Comparison of ENCODE assay signal across 14 cellular contexts in genomic region chr10:3136336-3136735, GRCh38. TPM values are rescaled to one million over a fixed set of nuclear protein-coding genes. Genes with fewer than 3 reads are reported as not detected.
DNase-seq lines count a peak whose midpoint lies in the region; ATAC-seq and TF ChIP-seq lines count a peak whose summit lies in the region.
"Had no signal": no experiment of that assay in that cellular context is flagged by ENCODE, and none has a peak within 500 bp of the region (broad histone marks: within the 10 kb centered on the region; RNA-seq: fewer than 3 reads in every experiment).

No MANE protein-coding gene starts in this region.

- DNase-seq in Caco-2 = no peak
- peak; percentile 53 for DNase-seq in cerebellar cortex (ENCODE audit: low spot score)
- DNase-seq in left cardiac atrium = peak; percentile 71
- DNase-seq in activated naive CD4-positive, alpha-beta T cell treated with anti-CD3 and anti-CD28 coated beads for 36 hours = no peak
- no peak for DNase-seq in SIG-M5 treated with dmso at 0.1 percent for 504 hours (lab: John Stamatoyannopoulos, UW; ENCODE audit: unreplicated experiment)
- no peak for DNase-seq in DMS153 (lab: John Stamatoyannopoulos, UW)
- DNase-seq: activated CD4-positive, alpha-beta T cell treated with anti-CD3 and anti-CD28 coated beads for 48 hours; activated T-cell treated with anti-CD3 and anti-CD28 coated beads, Interleukin-2, amount 50 U/mL, for 4 hours; effector CD4-positive, alpha-beta T cell; NCI-H1694 treated with DMSO at 0.1 percent for 48 hours; T-helper 2 cell had no signal

- H3K4me1 Mint-ChIP-seq in Caco-2 (ENCODE audit: low read depth, unreplicated experiment) = peaks cover 9% of the 10 kb centered on the region
- H3K4me1 Mint-ChIP-seq in activated naive CD4-positive, alpha-beta T cell treated with anti-CD3 and anti-CD28 coated beads for 36 hours (ENCODE audit: low read depth) = no peaks in the 10 kb centered on the region

- no peaks in the 10 kb centered on the region for H3K9me3 Mint-ChIP-seq in Caco-2 (ENCODE audit: unreplicated experiment)
- no peaks in the 10 kb centered on the region for H3K9me3 Mint-ChIP-seq in activated naive CD4-positive, alpha-beta T cell treated with anti-CD3 and anti-CD28 coated beads for 36 hours
- H3K9me3 Mint-ChIP-seq: activated T-cell treated with anti-CD3 and anti-CD28 coated beads, Interleukin-2, amount 50 U/mL, for 4 hours had no signal

- H3K4me1 ChIP-seq in Caco-2 = 0 out of 2 replicates have a peak, but pooled peaks cover 15% of the 10 kb centered on the region
- no peaks in the 10 kb centered on the region for H3K4me1 ChIP-seq in rectal smooth muscle tissue (ENCODE audit: control insufficient read depth, insufficient read depth, low read length)

- peak overlapping the region; percentile 22 for H3K27ac ChIP-seq in rectal smooth muscle tissue (ENCODE audit: low read depth, low read length)

- CTCF ChIA-PET in Caco-2 (lab: Charles Lee) = no interaction called here
- CTCF ChIA-PET in activated naive CD4-positive, alpha-beta T cell treated with anti-CD3 and anti-CD28 coated beads for 36 hours (lab: Charles Lee) = interaction anchor here (1.2 kb wide), 1 partner anchor 14 kb away, joined by 3 read pairs; no protein-coding TSS in a partner anchor

- TF ChIP-seq CTCF in Caco-2 (IDR thresholded peaks at IDR 0.05; ENCODE audit: insufficient read depth in 1 of 2, low read depth in 1 of 2, low read length in 1 of 2, severe bottlenecking in 1 of 2, unreplicated experiment in 1 of 2) = no peak

- BruUV-seq in Caco-2 (replicated peaks; lab: Mats Ljungman, UMichigan) = no TSS peak

- intact Hi-C loops in Caco-2 (cut with micrococcal nuclease; ENCODE audit: unreplicated experiment) (no loop called here), left cardiac atrium (cut with DNase I) (no loop called here)
- intact Hi-C loops in activated naive CD4-positive, alpha-beta T cell treated with anti-CD3 and anti-CD28 coated beads for 36 hours (cut with micrococcal nuclease) = no loop called here

- no peaks in the 10 kb centered on the region for H3K27me3 Mint-ChIP-seq in Caco-2 (ENCODE audit: insufficient read depth, unreplicated experiment)
- H3K27me3 Mint-ChIP-seq in activated naive CD4-positive, alpha-beta T cell treated with anti-CD3 and anti-CD28 coated beads for 36 hours (ENCODE audit: low read depth) = no peaks in the 10 kb centered on the region

- H3K4me3 Mint-ChIP-seq in Caco-2 (ENCODE audit: unreplicated experiment) = no peak overlapping the region
- no peak overlapping the region for H3K4me3 Mint-ChIP-seq in activated naive CD4-positive, alpha-beta T cell treated with anti-CD3 and anti-CD28 coated beads for 36 hours
- H3K4me3 Mint-ChIP-seq: activated T-cell treated with anti-CD3 and anti-CD28 coated beads, Interleukin-2, amount 50 U/mL, for 4 hours had no signal

- H3K4me3 ChIP-seq in Caco-2 (ENCODE audit: low read depth, low read length) (no peak overlapping the region), rectal smooth muscle tissue (ENCODE audit: low read length) (no peak overlapping the region)
- H3K4me3 ChIP-seq: tibial artery had no signal

- POLR2A ChIA-PET in Caco-2 (lab: Charles Lee) = no interaction called here

- peak overlapping the region; percentile 22 for H3K27ac Mint-ChIP-seq in Caco-2 (ENCODE audit: unreplicated experiment)
- no peak overlapping the region for H3K27ac Mint-ChIP-seq in activated naive CD4-positive, alpha-beta T cell treated with anti-CD3 and anti-CD28 coated beads for 36 hours

- no peak overlapping the region for H3K9ac ChIP-seq in rectal smooth muscle tissue (ENCODE audit: low read length)

- ATAC-seq in left cardiac atrium (peak; percentile 83 to 84), GM18858 (IDR thresholded peaks at IDR 0.05; ENCODE audit: unreplicated experiment) (no peak)
- ATAC-seq: activated T-cell treated with anti-CD3 and anti-CD28 coated beads, Interleukin-2, amount 50 U/mL, for 4 hours had no signal

- H3K36me3 ChIP-seq in Caco-2 (ENCODE audit: control insufficient read depth, insufficient read depth, low read length) = peaks cover 16% of the 10 kb centered on the region
- H3K36me3 ChIP-seq in rectal smooth muscle tissue (ENCODE audit: control insufficient read depth, insufficient read depth, low read length) = peaks cover 41% of the 10 kb centered on the region

- H3K27me3 ChIP-seq in Caco-2 (replicated peaks; ENCODE audit: control insufficient read depth, insufficient read depth, low read length) (no peaks in the 10 kb centered on the region), rectal smooth muscle tissue (ENCODE audit: control insufficient read depth, insufficient read depth, low read length) (no peaks in the 10 kb centered on the region)
- H3K27me3 ChIP-seq: tibial artery had no signal

- peaks cover 100% of the 10 kb centered on the region for H3K36me3 Mint-ChIP-seq in Caco-2 (ENCODE audit: insufficient read depth, unreplicated experiment)
- H3K36me3 Mint-ChIP-seq in activated naive CD4-positive, alpha-beta T cell treated with anti-CD3 and anti-CD28 coated beads for 36 hours (ENCODE audit: low read depth) = peaks cover 60% of the 10 kb centered on the region

- no peaks in the 10 kb centered on the region for H3K9me3 ChIP-seq in Caco-2
- H3K9me3 ChIP-seq: tibial artery had no signal

RNA-seq across cellular contexts. Expression of gene PITRM1, which starts 36.2 kb away (rescaled TPM):
- 80.5 and 85.4 TPM in 2 replicates for total RNA-seq in Caco-2 (2022)
- total RNA-seq in left cardiac atrium = 10 to 100 TPM; 59.1 to 71.6 TPM
- total RNA-seq in activated naive CD4-positive, alpha-beta T cell treated with anti-CD3 and anti-CD28 coated beads for 36 hours = 10 to 100 TPM; 65.6 to 74.5 TPM

Comparison
In these comparisons a context has a peak if more than half of its experiments do, and no peak if none do; other contexts are left out.
1. DNase-seq: peak in cerebellar cortex (single experiment) and left cardiac atrium (single experiment); none in Caco-2 (0 of 2), activated naive CD4-positive, alpha-beta T cell treated with anti-CD3 and anti-CD28 coated beads for 36 hours (single experiment), SIG-M5 treated with dmso at 0.1 percent for 504 hours (single experiment) and DMS153 (single experiment).